In the genomic region with DNA sequence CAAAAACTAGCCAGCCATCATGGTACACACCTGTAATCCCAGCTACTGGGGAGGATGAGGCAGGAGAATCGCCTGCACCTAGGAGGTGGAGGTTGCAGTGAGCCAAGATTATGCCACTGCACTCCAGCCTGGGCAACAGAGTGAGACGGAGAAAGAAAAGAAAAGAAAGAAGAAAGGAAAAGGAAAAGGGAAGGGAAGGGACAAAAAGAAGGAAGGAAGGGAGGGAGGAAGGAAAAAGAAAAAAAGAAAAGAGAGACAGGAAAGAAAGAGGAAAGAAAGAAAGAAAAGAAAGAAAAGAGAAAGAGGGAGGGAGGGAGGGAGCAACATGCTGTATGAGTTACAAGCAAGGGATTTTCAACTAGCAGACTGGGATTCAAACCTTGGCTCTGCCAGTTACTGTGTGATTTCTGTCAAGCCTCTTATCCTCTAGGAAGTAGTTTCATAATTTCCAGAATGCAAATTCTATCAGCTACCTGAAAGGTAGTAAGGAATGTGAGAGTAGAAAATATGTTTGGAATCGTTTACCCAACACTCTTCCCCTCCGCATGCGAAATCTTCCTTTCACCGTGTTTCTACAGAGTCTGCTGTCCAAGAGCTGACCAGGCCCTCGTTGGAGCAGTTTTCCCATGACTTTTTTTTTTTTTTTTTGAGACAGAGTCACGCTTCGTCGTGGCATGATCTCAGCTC, we compare ENCODE assay signal across 21 cellular contexts.
"Had no signal": no experiment of that assay in that cellular context is flagged by ENCODE, and none has a peak within 500 bp of the region (broad histone marks: within the 10 kb centered on the region; RNA-seq: fewer than 3 reads in every experiment).

No MANE protein-coding gene starts in this region.

- DNase-seq: effector CD4-positive, alpha-beta T cell; immature natural killer cell; left ventricle myocardium inferior; mesenchymal stem cell; midbrain; occipital lobe; pancreas; right lobe of liver; spleen; stimulated activated CD4-positive, alpha-beta T cell treated with anti-CD3 and anti-CD28 coated beads, Interleukin-15, amount 100 ng/mL, for 24 hours; stimulated activated CD4-positive, alpha-beta T cell treated with anti-CD3 and anti-CD28 coated beads, Interleukin-1b, Interleukin-23, amount 100 ng/mL, for 48 hours; stimulated activated CD4-positive, alpha-beta T cell treated with anti-CD3 and anti-CD28 coated beads, Interleukin-4, amount 100 ng/mL, for 24 hours; stimulated activated naive CD8-positive, alpha-beta T cell treated with anti-CD3 and anti-CD28 coated beads, Interleukin-15, amount 100 ng/mL, for 72 hours; testis had no signal

- H3K9me3 Mint-ChIP-seq: dendritic cell treated with granulocyte-macrophage colony-stimulating factor and Interleukin-4, amounts not matched to agents 40 ng/mL and 50 ng/mL, for 4 days; immature natural killer cell; natural killer cell treated with Interleukin-12 subunit alpha and Interleukin-12 subunit beta and Interleukin-15 and Interleukin-18, amount 100 ng/mL, for 72 hours; stimulated activated memory B cell treated with anti-CD40 and anti-IgM and Interleukin-4, amounts not matched to agents 10 μg/mL and 1 μg/mL and 100 μg/mL, for 72 hours; stimulated activated naive CD8-positive, alpha-beta T cell treated with anti-CD3 and anti-CD28 coated beads, Interleukin-15, amount 100 ng/mL, for 72 hours had no signal

- H3K4me3 ChIP-seq: left ventricle myocardium inferior, lung, pancreas, prostate gland, right lobe of liver, spleen, testis, tibial nerve had no signal

- H3K36me3 ChIP-seq: pancreas, prostate gland had no signal

- H3K4me1 ChIP-seq: pancreas, prostate gland, right lobe of liver, spleen had no signal

- H3K27ac ChIP-seq: left ventricle myocardium inferior, pancreas, prostate gland, right lobe of liver, spleen, testis, tibial nerve had no signal

- ATAC-seq: esophagus mucosa; natural killer cell treated with Interleukin-12 subunit alpha and Interleukin-12 subunit beta and Interleukin-15 and Interleukin-18, amount 100 ng/mL, for 72 hours; pancreas; right lobe of liver; stimulated activated memory B cell treated with anti-CD40 and anti-IgM and Interleukin-4, amounts not matched to agents 10 μg/mL and 1 μg/mL and 100 μg/mL, for 72 hours; stimulated activated naive CD8-positive, alpha-beta T cell treated with anti-CD3 and anti-CD28 coated beads, Interleukin-15, amount 100 ng/mL, for 72 hours had no signal

- H3K4me1 Mint-ChIP-seq: immature natural killer cell; stimulated activated naive CD8-positive, alpha-beta T cell treated with anti-CD3 and anti-CD28 coated beads, Interleukin-15, amount 100 ng/mL, for 72 hours had no signal

- H3K9me3 ChIP-seq: left ventricle myocardium inferior, pancreas, prostate gland, right lobe of liver, spleen, testis, tibial nerve had no signal

- H3K27me3 ChIP-seq: pancreas, right lobe of liver, spleen, testis, tibial nerve had no signal

- H3K27me3 Mint-ChIP-seq: dendritic cell treated with granulocyte-macrophage colony-stimulating factor and Interleukin-4, amounts not matched to agents 40 ng/mL and 50 ng/mL, for 4 days; natural killer cell treated with Interleukin-12 subunit alpha and Interleukin-12 subunit beta and Interleukin-15 and Interleukin-18, amount 100 ng/mL, for 72 hours; stimulated activated memory B cell treated with anti-CD40 and anti-IgM and Interleukin-4, amounts not matched to agents 10 μg/mL and 1 μg/mL and 100 μg/mL, for 72 hours; stimulated activated naive CD8-positive, alpha-beta T cell treated with anti-CD3 and anti-CD28 coated beads, Interleukin-15, amount 100 ng/mL, for 72 hours had no signal

- H3K4me3 Mint-ChIP-seq: dendritic cell treated with granulocyte-macrophage colony-stimulating factor and Interleukin-4, amounts not matched to agents 40 ng/mL and 50 ng/mL, for 4 days; immature natural killer cell; natural killer cell treated with Interleukin-12 subunit alpha and Interleukin-12 subunit beta and Interleukin-15 and Interleukin-18, amount 100 ng/mL, for 72 hours; stimulated activated memory B cell treated with anti-CD40 and anti-IgM and Interleukin-4, amounts not matched to agents 10 μg/mL and 1 μg/mL and 100 μg/mL, for 72 hours; stimulated activated naive CD8-positive, alpha-beta T cell treated with anti-CD3 and anti-CD28 coated beads, Interleukin-15, amount 100 ng/mL, for 72 hours had no signal

- H3K27ac Mint-ChIP-seq: dendritic cell treated with granulocyte-macrophage colony-stimulating factor and Interleukin-4, amounts not matched to agents 40 ng/mL and 50 ng/mL, for 4 days; stimulated activated memory B cell treated with anti-CD40 and anti-IgM and Interleukin-4, amounts not matched to agents 10 μg/mL and 1 μg/mL and 100 μg/mL, for 72 hours had no signal
